In the genomic region with DNA sequence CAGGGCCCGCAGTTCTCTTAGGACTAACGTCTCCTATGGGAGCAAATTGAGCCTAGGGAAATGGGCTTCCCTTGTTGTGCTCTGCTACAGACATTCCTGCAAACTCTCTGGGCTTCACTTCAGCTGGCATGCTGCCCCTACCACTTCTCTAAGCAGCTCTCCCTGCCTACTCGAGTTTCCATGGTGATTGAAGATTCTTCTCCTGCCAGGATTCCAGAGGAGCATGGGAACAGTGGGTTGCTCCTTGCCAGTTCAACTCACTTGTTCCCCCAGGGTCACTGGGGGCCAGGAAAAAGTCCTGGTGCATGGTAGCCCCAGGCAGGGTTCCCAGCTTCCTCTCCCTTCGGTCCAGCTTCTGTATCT, we compare ENCODE assay signal across 18 cellular contexts. TPM values are rescaled to one million over a fixed set of nuclear protein-coding genes. Genes with fewer than 3 reads are reported as not detected.
DNase-seq lines count a peak whose midpoint lies in the region; ATAC-seq and TF ChIP-seq lines count a peak whose summit lies in the region.
"Had no signal": no experiment of that assay in that cellular context is flagged by ENCODE, and none has a peak within 500 bp of the region (broad histone marks: within the 10 kb centered on the region; RNA-seq: fewer than 3 reads in every experiment).

No MANE protein-coding gene starts in this region.

- H3K9me2 ChIP-seq in hepatocyte (replicated peaks; ENCODE audit: insufficient read depth), result no peaks in the 10 kb centered on the region

- no peaks in the 10 kb centered on the region for H4K20me1 ChIP-seq in hepatocyte (ENCODE audit: insufficient read depth, poor library complexity, severe bottlenecking)

- no peaks in the 10 kb centered on the region for H3K9me3 ChIP-seq in hepatocyte (ENCODE audit: low read depth)
- H3K9me3 ChIP-seq: body of pancreas, sigmoid colon, transverse colon had no signal

- H2AFZ ChIP-seq in hepatocyte, result no peak overlapping the region

- no peak overlapping the region for H3K4me2 ChIP-seq in hepatocyte

- no peak overlapping the region for H3K4me3 ChIP-seq in hepatocyte
- H3K4me3 ChIP-seq: body of pancreas, sigmoid colon, transverse colon had no signal

- no peak overlapping the region for H3K27ac ChIP-seq in hepatocyte
- H3K27ac ChIP-seq: 22Rv1, body of pancreas, RWPE1, sigmoid colon, transverse colon had no signal

- no peaks in the 10 kb centered on the region for H3K4me1 ChIP-seq in hepatocyte (ENCODE audit: insufficient read depth)
- H3K4me1 ChIP-seq: body of pancreas had no signal

- H3K27me3 ChIP-seq in hepatocyte, result no peaks in the 10 kb centered on the region
- H3K27me3 ChIP-seq: body of pancreas, sigmoid colon, transverse colon had no signal

- no peak for ATAC-seq in HG02571 (IDR thresholded peaks at IDR 0.05; ENCODE audit: unreplicated experiment)
- ATAC-seq: body of pancreas; natural killer cell treated with Interleukin-12 subunit alpha and Interleukin-12 subunit beta and Interleukin-15 and Interleukin-18, amount 100 ng/mL, for 72 hours had no signal

- H3K79me2 ChIP-seq in hepatocyte, result no peaks in the 10 kb centered on the region

- H3K36me3 ChIP-seq in hepatocyte (replicated peaks; ENCODE audit: insufficient read depth, low read depth), result no peaks in the 10 kb centered on the region
- H3K36me3 ChIP-seq: sigmoid colon, transverse colon had no signal

- TF ChIP-seq CTCF in hepatocyte (IDR thresholded peaks at IDR 0.05; ENCODE audit: poor library complexity), result no peak

- WGBS in hepatocyte (ENCODE audit: low lambda C conversion rate, missing lambda C conversion rate), result 83% methylated on average over 4 of the region's 4 CpGs

- DNase-seq in DMS 273 (lab: John Stamatoyannopoulos, UW; ENCODE audit: unreplicated experiment), result peak; percentile 1
- DNase-seq in DMS 273 treated with DMSO at 0.1 percent for 48 hours (lab: John Stamatoyannopoulos, UW), result no peak
- DNase-seq in astrocyte of the hippocampus (ENCODE audit: low read depth, low spot score), result peak; percentile 86
- DNase-seq in hepatocyte (ENCODE audit: low spot score), result peak; percentile 8
- DNase-seq in superior temporal gyrus (ENCODE audit: extremely low spot score), result peak; percentile 79
- DNase-seq in COLO668 (lab: John Stamatoyannopoulos, UW; ENCODE audit: unreplicated experiment), result no peak
- DNase-seq in NCI-H146 (lab: John Stamatoyannopoulos, UW), result no peak
- DNase-seq: activated B cell treated with CpG ODN at 0.5 μM for 24 hours; activated CD8-positive, alpha-beta memory T cell treated with anti-CD3 and anti-CD28 coated beads for 24 hours; body of pancreas; HCEC 1CT; NCI-H748 treated with DMSO at 0.1 percent for 48 hours; sigmoid colon; transverse colon had no signal

RNA-seq across cellular contexts. Expression of a gene that starts 21.1 kb away (rescaled TPM):
- 1.1 and 3.1 TPM in 2 replicates for total RNA-seq in hepatocyte
- 0.63 and 1.1 TPM in 2 replicates for polyA plus RNA-seq in hepatocyte

Comparison
In these comparisons a context has a peak if more than half of its experiments do, and no peak if none do; other contexts are left out.
1. DNase-seq: peak in DMS 273 (single experiment), astrocyte of the hippocampus (single experiment), hepatocyte (single experiment) and superior temporal gyrus (single experiment); none in DMS 273 treated with DMSO at 0.1 percent for 48 hours (single experiment), COLO668 (single experiment) and NCI-H146 (single experiment).